Comparison of ENCODE assay signal across 17 cellular contexts in genomic region chr10:72025400-72025799, GRCh38.
DNase-seq lines count a peak whose midpoint lies in the region; ATAC-seq and TF ChIP-seq lines count a peak whose summit lies in the region.
"Had no signal": no experiment of that assay in that cellular context is flagged by ENCODE, and none has a peak within 500 bp of the region (broad histone marks: within the 10 kb centered on the region; RNA-seq: fewer than 3 reads in every experiment).

No MANE protein-coding gene starts in this region.

- no peak for TF ChIP-seq CTCF in neural crest cell (conservative IDR thresholded peaks at IDR 0.05)

- H3K27ac Mint-ChIP-seq in neural crest cell (ENCODE audit: unreplicated experiment): peak overlapping the region; percentile 87
- H3K27ac Mint-ChIP-seq: CD14-positive monocyte, H9, IgD-negative memory B cell had no signal

- H3K27me3 ChIP-seq in right cardiac atrium (ENCODE audit: control insufficient read depth, insufficient read depth): no peaks in the 10 kb centered on the region

- H3K9me3 ChIP-seq in right cardiac atrium (ENCODE audit: control insufficient read depth, low read length): no peaks in the 10 kb centered on the region
- H3K9me3 ChIP-seq: A549 had no signal

- no peaks in the 10 kb centered on the region for H3K9me3 Mint-ChIP-seq in neural crest cell
- H3K9me3 Mint-ChIP-seq: CD4-positive, alpha-beta memory T cell; H9 had no signal

- no peaks in the 10 kb centered on the region for H3K36me3 Mint-ChIP-seq in neural crest cell (ENCODE audit: low read depth)
- H3K36me3 Mint-ChIP-seq: CD14-positive monocyte; CD4-positive, alpha-beta memory T cell had no signal

- H3K4me3 Mint-ChIP-seq in neural crest cell: no peak overlapping the region
- H3K4me3 Mint-ChIP-seq: CD14-positive monocyte; CD4-positive, alpha-beta memory T cell; H9; IgD-negative memory B cell had no signal

- H3K4me3 ChIP-seq in right cardiac atrium (ENCODE audit: low read length): no peak overlapping the region
- H3K4me3 ChIP-seq: A549 had no signal

- H3K27ac ChIP-seq in right cardiac atrium (ENCODE audit: low read length): no peak overlapping the region
- H3K27ac ChIP-seq: 22Rv1, A549 had no signal

- peaks cover 16% of the 10 kb centered on the region for H3K4me1 Mint-ChIP-seq in neural crest cell

- H3K27me3 Mint-ChIP-seq in neural crest cell (ENCODE audit: low read depth): no peaks in the 10 kb centered on the region

- ATAC-seq in right cardiac atrium (peak; percentile 8 to 18), left ventricle myocardium superior (no peak), sciatic nerve (peak; percentile 66), HG03342 (IDR thresholded peaks at IDR 0.05; ENCODE audit: unreplicated experiment) (no peak), GM21528 (IDR thresholded peaks at IDR 0.05; ENCODE audit: low FRiP score, unreplicated experiment) (no peak)
- ATAC-seq: A549 had no signal

- peaks cover 10% of the 10 kb centered on the region for H3K4me1 ChIP-seq in right cardiac atrium (ENCODE audit: control insufficient read depth, insufficient read depth, low read length)

- intact Hi-C loops in right cardiac atrium (cut with DNase I) (no loop called here), left ventricle myocardium superior (cut with micrococcal nuclease) (no loop called here), sciatic nerve (cut with DNase I) (no loop called here)

- 85% methylated on average over 8 of the region's 8 CpGs for WGBS in right cardiac atrium

- DNase-seq in right cardiac atrium (peak in 2 of 3 donors; percentile 53 to 79), left ventricle myocardium superior (no peak), neural crest cell (ENCODE audit: low read depth, low spot score) (no peak), sciatic nerve (ENCODE audit: low spot score) (no peak), NCI-H524 treated with DMSO at 0.1 percent for 48 hours (lab: John Stamatoyannopoulos, UW) (no peak)
- DNase-seq: AML-193; CD4-positive, alpha-beta memory T cell; DMS153; DMS79; GDM1; H9 had no signal

Comparison
In these comparisons a context has a peak if more than half of its experiments do, and no peak if none do; other contexts are left out.
1. ATAC-seq: peak in right cardiac atrium (2 of 2) and sciatic nerve (single experiment); none in left ventricle myocardium superior (single experiment), HG03342 (single experiment) and GM21528 (single experiment).
2. DNase-seq: peak in right cardiac atrium (2 of 3); none in left ventricle myocardium superior (single experiment), neural crest cell (single experiment), sciatic nerve (single experiment) and NCI-H524 treated with DMSO at 0.1 percent for 48 hours (single experiment).